ENCODE assay signal across 1 cellular context in genomic region chr5:2066373-2066772, GRCh38.
TF ChIP-seq lines count a peak whose summit lies in the region.

No MANE protein-coding gene starts in this region.

TF ChIP-seq in SK-N-SH treated with all-trans-retinoic acid at 6 μM for 48 hours, 23 proteins besides CTCF, POLR2A, EP300 and RAD21 (continued from another document):
- TF ChIP-seq TSHZ2 (CRISPR knock-in tag; IDR thresholded peaks at IDR 0.05) = no peak
- no peak for TF ChIP-seq PPARA (CRISPR knock-in tag; IDR thresholded peaks at IDR 0.05; ENCODE audit: borderline replicate concordance)
- no peak for TF ChIP-seq ARNTL (CRISPR knock-in tag; IDR thresholded peaks at IDR 0.05; ENCODE audit: borderline replicate concordance, low read depth)
- TF ChIP-seq, protein P1, sequence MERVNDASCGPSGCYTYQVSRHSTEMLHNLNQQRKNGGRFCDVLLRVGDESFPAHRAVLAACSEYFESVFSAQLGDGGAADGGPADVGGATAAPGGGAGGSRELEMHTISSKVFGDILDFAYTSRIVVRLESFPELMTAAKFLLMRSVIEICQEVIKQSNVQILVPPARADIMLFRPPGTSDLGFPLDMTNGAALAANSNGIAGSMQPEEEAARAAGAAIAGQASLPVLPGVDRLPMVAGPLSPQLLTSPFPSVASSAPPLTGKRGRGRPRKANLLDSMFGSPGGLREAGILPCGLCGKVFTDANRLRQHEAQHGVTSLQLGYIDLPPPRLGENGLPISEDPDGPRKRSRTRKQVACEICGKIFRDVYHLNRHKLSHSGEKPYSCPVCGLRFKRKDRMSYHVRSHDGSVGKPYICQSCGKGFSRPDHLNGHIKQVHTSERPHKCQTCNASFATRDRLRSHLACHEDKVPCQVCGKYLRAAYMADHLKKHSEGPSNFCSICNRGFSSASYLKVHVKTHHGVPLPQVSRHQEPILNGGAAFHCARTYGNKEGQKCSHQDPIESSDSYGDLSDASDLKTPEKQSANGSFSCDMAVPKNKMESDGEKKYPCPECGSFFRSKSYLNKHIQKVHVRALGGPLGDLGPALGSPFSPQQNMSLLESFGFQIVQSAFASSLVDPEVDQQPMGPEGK (CRISPR knock-in tag; IDR thresholded peaks at IDR 0.05; ENCODE audit: borderline replicate concordance) = no peak
- TF ChIP-seq ZC3H10 (CRISPR knock-in tag; IDR thresholded peaks at IDR 0.05) = no peak
